In genomic region chrX:26262121-26262523, GRCh38 we compare ENCODE assay signal across 3 cellular contexts.
TF ChIP-seq lines count a peak whose summit lies in the region.

No MANE protein-coding gene starts in this region.

TF ChIP-seq in liver, 16 proteins besides CTCF, POLR2A, EP300 and RAD21:
- no peak for TF ChIP-seq YY1 (IDR thresholded peaks at IDR 0.05)
- peak; percentile 11 for TF ChIP-seq SP1 (IDR thresholded peaks at IDR 0.05)

TF ChIP-seq in HepG2, 621 proteins besides CTCF, POLR2A, EP300 and RAD21:
- TF ChIP-seq ZNF326 (CRISPR knock-in tag; IDR thresholded peaks at IDR 0.05; ENCODE audit: borderline replicate concordance) (no peak), ZGPAT (CRISPR knock-in tag; IDR thresholded peaks at IDR 0.05) (no peak), DPF2 (CRISPR knock-in tag; IDR thresholded peaks at IDR 0.05; ENCODE audit: borderline replicate concordance, low read depth) (no peak)
- TF ChIP-seq, protein P1, sequence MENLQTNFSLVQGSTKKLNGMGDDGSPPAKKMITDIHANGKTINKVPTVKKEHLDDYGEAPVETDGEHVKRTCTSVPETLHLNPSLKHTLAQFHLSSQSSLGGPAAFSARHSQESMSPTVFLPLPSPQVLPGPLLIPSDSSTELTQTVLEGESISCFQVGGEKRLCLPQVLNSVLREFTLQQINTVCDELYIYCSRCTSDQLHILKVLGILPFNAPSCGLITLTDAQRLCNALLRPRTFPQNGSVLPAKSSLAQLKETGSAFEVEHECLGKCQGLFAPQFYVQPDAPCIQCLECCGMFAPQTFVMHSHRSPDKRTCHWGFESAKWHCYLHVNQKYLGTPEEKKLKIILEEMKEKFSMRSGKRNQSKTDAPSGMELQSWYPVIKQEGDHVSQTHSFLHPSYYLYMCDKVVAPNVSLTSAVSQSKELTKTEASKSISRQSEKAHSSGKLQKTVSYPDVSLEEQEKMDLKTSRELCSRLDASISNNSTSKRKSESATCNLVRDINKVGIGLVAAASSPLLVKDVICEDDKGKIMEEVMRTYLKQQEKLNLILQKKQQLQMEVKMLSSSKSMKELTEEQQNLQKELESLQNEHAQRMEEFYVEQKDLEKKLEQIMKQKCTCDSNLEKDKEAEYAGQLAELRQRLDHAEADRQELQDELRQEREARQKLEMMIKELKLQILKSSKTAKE (CRISPR knock-in tag; IDR thresholded peaks at IDR 0.05; ENCODE audit: borderline replicate concordance): no peak
TF ChIP-seq in HepG2: peak in this region for 0.

TF ChIP-seq in endothelial cell of umbilical vein, 7 proteins besides CTCF, POLR2A, EP300 and RAD21:
- peak; percentile 88 for TF ChIP-seq GATA2 (IDR thresholded peaks at IDR 0.05; ENCODE audit: insufficient read depth, insufficient read length, low read depth, low read length)
- TF ChIP-seq FOS (IDR thresholded peaks at IDR 0.05; ENCODE audit: borderline replicate concordance, insufficient read depth, low read length): peak; percentile 66
- TF ChIP-seq EZH2 (IDR thresholded peaks at IDR 0.05; ENCODE audit: borderline replicate concordance, low read depth, low read length, severe bottlenecking): no peak
- no peak for TF ChIP-seq MYC (IDR thresholded peaks at IDR 0.05; ENCODE audit: low read depth, low read length)
- peak; percentile 60 for TF ChIP-seq POLR2AphosphoS5 (IDR thresholded peaks at IDR 0.05; ENCODE audit: insufficient read depth, low read depth, low read length)
- TF ChIP-seq JUN (IDR thresholded peaks at IDR 0.05; ENCODE audit: borderline replicate concordance, insufficient read depth, insufficient read length, low read depth): peak; percentile 75
- TF ChIP-seq, protein P2, sequence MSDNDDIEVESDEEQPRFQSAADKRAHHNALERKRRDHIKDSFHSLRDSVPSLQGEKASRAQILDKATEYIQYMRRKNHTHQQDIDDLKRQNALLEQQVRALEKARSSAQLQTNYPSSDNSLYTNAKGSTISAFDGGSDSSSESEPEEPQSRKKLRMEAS (IDR thresholded peaks at IDR 0.05; ENCODE audit: insufficient read depth, insufficient read length): no peak
